In genomic region chr1:3658231-3658615, GRCh38 we compare ENCODE assay signal across 19 cellular contexts.
"Had no signal": no experiment of that assay in that cellular context is flagged by ENCODE, and none has a peak within 500 bp of the region (broad histone marks: within the 10 kb centered on the region; RNA-seq: fewer than 3 reads in every experiment).

No MANE protein-coding gene starts in this region.

- H3K36me3 ChIP-seq: cardiac muscle cell, colonic mucosa, left lung, right atrium auricular region, transverse colon, vagina had no signal

- H3K27ac ChIP-seq: cardiac muscle cell, colonic mucosa, left lung, right atrium auricular region, transverse colon, vagina had no signal

- DNase-seq: activated CD4-positive, alpha-beta memory T cell treated with anti-CD3 and anti-CD28 coated beads for 36 hours; activated CD4-positive, alpha-beta T cell treated with anti-CD3 and anti-CD28 coated beads for 1 hour; activated CD8-positive, alpha-beta memory T cell treated with anti-CD3 and anti-CD28 coated beads, Interleukin-2, amount 10 ng/mL, durations not matched to agents 7 days and 5 days; activated naive CD4-positive, alpha-beta T cell treated with anti-CD3 and anti-CD28 coated beads, Interleukin-2, amount 10 ng/mL, durations not matched to agents 7 days and 5 days; activated T-cell treated with anti-CD3 and anti-CD28 coated beads, Interleukin-2, amount 50 U/mL, for 24 hours; colonic mucosa; occipital lobe; stimulated activated CD4-positive, alpha-beta T cell treated with anti-CD3 and anti-CD28 coated beads, Interleukin-15, amount 100 ng/mL, for 24 hours; stimulated activated CD4-positive, alpha-beta T cell treated with anti-CD3 and anti-CD28 coated beads, Interleukin-4, amount 100 ng/mL, for 24 hours; stimulated activated naive CD4-positive, alpha-beta T cell treated with Interleukin-2 at 50 U/mL for 16 hours; substantia nigra; T-helper 9 cell; transverse colon had no signal

- H3K9me3 ChIP-seq: colonic mucosa, left lung, right atrium auricular region, transverse colon, vagina had no signal

- ATAC-seq: activated CD8-positive, alpha-beta memory T cell treated with anti-CD3 and anti-CD28 coated beads, Interleukin-2, amount 10 ng/mL, durations not matched to agents 7 days and 5 days; esophagus mucosa; left lung; naive thymus-derived CD8-positive, alpha-beta T cell had no signal

- H3K4me1 ChIP-seq: colonic mucosa, right atrium auricular region, transverse colon, vagina had no signal

- H3K4me3 ChIP-seq: cardiac muscle cell, colonic mucosa, left lung, right atrium auricular region, transverse colon, vagina had no signal

- H3K27me3 ChIP-seq: right atrium auricular region, vagina had no signal
